8 cellular contexts compared by ENCODE assay signal in the genomic region with DNA sequence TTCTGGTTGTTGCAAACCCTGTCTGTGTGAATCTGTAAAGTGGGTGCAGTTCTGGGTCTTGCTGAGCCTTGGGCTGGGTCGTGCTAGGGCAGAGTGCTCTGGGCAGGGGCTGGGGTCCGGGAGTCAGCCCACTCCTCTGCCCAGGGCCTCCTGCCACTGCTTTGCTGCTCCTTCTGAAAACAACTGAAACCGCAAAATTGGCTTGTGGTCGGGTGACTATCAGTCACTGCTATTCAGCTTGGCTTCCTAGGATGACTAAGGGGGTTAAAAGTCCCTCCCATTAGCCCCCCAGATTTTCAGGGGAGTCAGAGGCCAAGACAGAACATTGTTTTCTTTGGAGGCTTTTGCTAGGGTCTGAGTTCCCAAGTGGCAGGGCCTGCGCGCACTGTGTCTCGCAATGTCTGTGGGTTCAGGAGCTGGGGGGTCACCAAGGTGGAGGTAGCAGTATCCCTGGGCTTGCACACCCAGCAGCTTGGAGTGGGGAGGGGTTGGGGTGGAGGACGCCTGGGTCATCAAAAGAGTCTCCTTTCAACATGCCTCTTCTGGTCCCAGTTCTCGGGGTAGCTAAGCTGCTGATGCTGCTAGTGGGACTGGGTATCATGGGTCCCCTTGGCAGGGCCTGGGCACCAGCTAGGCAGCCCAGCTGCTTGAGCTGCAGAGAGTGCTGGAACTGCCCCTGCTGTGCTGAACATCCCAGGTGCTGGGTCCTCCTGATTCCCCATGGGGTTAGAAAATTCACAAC. TPM values are rescaled to one million over a fixed set of nuclear protein-coding genes. Genes with fewer than 3 reads are reported as not detected.
DNase-seq lines count a peak whose midpoint lies in the region; ATAC-seq lines count a peak whose summit lies in the region.

No MANE protein-coding gene starts in this region.

- H3K36me3 Mint-ChIP-seq in activated T-helper 1 cell treated with anti-CD3 and anti-CD28 coated beads, Interleukin-12 subunit alpha, Interleukin-12 subunit beta, Interleukin-2, Interleukin-4 antibody, amounts not matched to agents 30 ng/mL and 10 ng/mL and 1 ng/mL, durations not matched to agents 14 hours and 24 hours and 36 hours (ENCODE audit: low read depth): no peaks in the 10 kb centered on the region

- in situ Hi-C loops in Caki2 (cut with HindIII; ENCODE audit: low pct_unique_long_range_greater_than_20kb, low sequenced_read_pairs): no loop called here

- no peak for ATAC-seq in HG03442 (IDR thresholded peaks at IDR 0.05; ENCODE audit: unreplicated experiment)
- ATAC-seq in sciatic nerve: no peak
- ATAC-seq in HG02840 (IDR thresholded peaks at IDR 0.05; ENCODE audit: low FRiP score, unreplicated experiment): no peak

- peak overlapping the region; percentile 95 for H3K27ac Mint-ChIP-seq in activated T-helper 1 cell treated with anti-CD3 and anti-CD28 coated beads, Interleukin-12 subunit alpha, Interleukin-12 subunit beta, Interleukin-2, Interleukin-4 antibody, amounts not matched to agents 30 ng/mL and 10 ng/mL and 1 ng/mL, durations not matched to agents 14 hours and 24 hours and 36 hours

- H3K9me3 Mint-ChIP-seq in activated T-helper 1 cell treated with anti-CD3 and anti-CD28 coated beads, Interleukin-12 subunit alpha, Interleukin-12 subunit beta, Interleukin-2, Interleukin-4 antibody, amounts not matched to agents 30 ng/mL and 10 ng/mL and 1 ng/mL, durations not matched to agents 14 hours and 24 hours and 36 hours: no peaks in the 10 kb centered on the region

- intact Hi-C loops in activated T-helper 1 cell treated with anti-CD3 and anti-CD28 coated beads, Interleukin-12 subunit alpha, Interleukin-12 subunit beta, Interleukin-2, Interleukin-4 antibody, amounts not matched to agents 30 ng/mL and 10 ng/mL and 1 ng/mL, durations not matched to agents 14 hours and 24 hours and 36 hours (cut with micrococcal nuclease): loop anchor here (2.0 to 5.0 kb wide), 3 partner anchors 57 to 223 kb away; a partner anchor contains a TSS
- intact Hi-C loops in sciatic nerve (cut with DNase I): no loop called here

- H3K4me3 Mint-ChIP-seq in activated T-helper 1 cell treated with anti-CD3 and anti-CD28 coated beads, Interleukin-12 subunit alpha, Interleukin-12 subunit beta, Interleukin-2, Interleukin-4 antibody, amounts not matched to agents 30 ng/mL and 10 ng/mL and 1 ng/mL, durations not matched to agents 14 hours and 24 hours and 36 hours: peak overlapping the region; percentile 70

- DNase-seq in Caki2 (ENCODE audit: low read depth) (peak; percentile 29), NCI-H226 (peak; percentile 14), renal cortical epithelial cell (ENCODE audit: low read depth) (peak; percentile 63), NCI-H748 treated with DMSO at 0.1 percent for 48 hours (lab: John Stamatoyannopoulos, UW) (no peak), sciatic nerve (ENCODE audit: low spot score) (no peak)
- DNase-seq in activated T-helper 1 cell treated with anti-CD3 and anti-CD28 coated beads, Interleukin-12 subunit alpha, Interleukin-12 subunit beta, Interleukin-2, Interleukin-4 antibody, amounts not matched to agents 30 ng/mL and 10 ng/mL and 1 ng/mL, durations not matched to agents 14 hours and 24 hours and 36 hours (ENCODE audit: low spot score): peak; percentile 66

- no peaks in the 10 kb centered on the region for H3K27me3 Mint-ChIP-seq in activated T-helper 1 cell treated with anti-CD3 and anti-CD28 coated beads, Interleukin-12 subunit alpha, Interleukin-12 subunit beta, Interleukin-2, Interleukin-4 antibody, amounts not matched to agents 30 ng/mL and 10 ng/mL and 1 ng/mL, durations not matched to agents 14 hours and 24 hours and 36 hours (ENCODE audit: insufficient read depth)

- H3K4me1 Mint-ChIP-seq in activated T-helper 1 cell treated with anti-CD3 and anti-CD28 coated beads, Interleukin-12 subunit alpha, Interleukin-12 subunit beta, Interleukin-2, Interleukin-4 antibody, amounts not matched to agents 30 ng/mL and 10 ng/mL and 1 ng/mL, durations not matched to agents 14 hours and 24 hours and 36 hours (ENCODE audit: low read depth): peaks cover 83% of the 10 kb centered on the region

RNA-seq across cellular contexts. Expression of a gene that starts 13.5 kb away (rescaled TPM):
- total RNA-seq in Caki2 (2014; rRNA removed; shearing (Covaris generic); ENCODE audit: low replicate concordance): not detected in 2 replicates
- total RNA-seq in activated T-helper 1 cell treated with anti-CD3 and anti-CD28 coated beads, Interleukin-12 subunit alpha, Interleukin-12 subunit beta, Interleukin-2, Interleukin-4 antibody, amounts not matched to agents 30 ng/mL and 10 ng/mL and 1 ng/mL, durations not matched to agents 14 hours and 24 hours and 36 hours: 89.8 and 90.8 TPM in 2 replicates
- total RNA-seq in renal cortical epithelial cell (not detected in 2 replicates), sciatic nerve (1.1 TPM)

RNA-seq across cellular contexts. Expression of a gene that starts 25.6 kb away (rescaled TPM):
- 0.17 and 0.74 TPM in 2 replicates for total RNA-seq in Caki2 (2014; rRNA removed; shearing (Covaris generic); ENCODE audit: low replicate concordance)
- total RNA-seq in activated T-helper 1 cell treated with anti-CD3 and anti-CD28 coated beads, Interleukin-12 subunit alpha, Interleukin-12 subunit beta, Interleukin-2, Interleukin-4 antibody, amounts not matched to agents 30 ng/mL and 10 ng/mL and 1 ng/mL, durations not matched to agents 14 hours and 24 hours and 36 hours: 11.6 and 12.4 TPM in 2 replicates
- total RNA-seq in renal cortical epithelial cell: 4.3 and 10.7 TPM in 2 replicates
- 19.9 TPM for total RNA-seq in sciatic nerve

Comparison
In these comparisons a context has a peak if more than half of its experiments do, and no peak if none do; other contexts are left out.
1. DNase-seq: peak in Caki2 (single experiment), NCI-H226 (single experiment), activated T-helper 1 cell treated with anti-CD3 and anti-CD28 coated beads, Interleukin-12 subunit alpha, Interleukin-12 subunit beta, Interleukin-2, Interleukin-4 antibody, amounts not matched to agents 30 ng/mL and 10 ng/mL and 1 ng/mL, durations not matched to agents 14 hours and 24 hours and 36 hours (single experiment) and renal cortical epithelial cell (single experiment); none in NCI-H748 treated with DMSO at 0.1 percent for 48 hours (single experiment) and sciatic nerve (single experiment).
2. RNA of a gene that starts 13.5 kb away (total RNA-seq): 89.8 to 90.8 TPM in activated T-helper 1 cell treated with anti-CD3 and anti-CD28 coated beads, Interleukin-12 subunit alpha, Interleukin-12 subunit beta, Interleukin-2, Interleukin-4 antibody, amounts not matched to agents 30 ng/mL and 10 ng/mL and 1 ng/mL, durations not matched to agents 14 hours and 24 hours and 36 hours; 1.1 TPM in sciatic nerve (single experiment), not detected in Caki2 and not detected in renal cortical epithelial cell; every median in the first group is over 10 times any median in the second.